ENCODE assay signal across 22 cellular contexts in the genomic region with DNA sequence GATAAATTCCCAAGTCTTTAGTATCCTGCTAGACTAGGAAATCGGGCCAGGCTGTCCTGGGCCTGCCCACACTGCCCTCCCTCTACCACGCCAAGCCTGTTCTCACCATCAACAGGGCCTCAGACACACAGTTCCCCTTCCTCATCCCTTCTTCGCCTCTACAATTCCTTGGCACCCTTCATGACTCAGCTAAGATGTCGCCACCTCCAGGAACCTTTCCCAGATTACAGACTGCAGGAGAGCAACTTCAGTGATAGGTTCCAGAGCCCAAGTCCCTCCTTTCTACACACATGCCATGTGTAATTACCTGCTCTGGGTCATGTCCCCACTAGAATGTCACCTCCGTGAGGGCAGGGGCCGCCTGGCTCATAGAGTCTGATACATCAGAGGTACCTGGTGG. TPM values are rescaled to one million over a fixed set of nuclear protein-coding genes. Genes with fewer than 3 reads are reported as not detected.
DNase-seq lines count a peak whose midpoint lies in the region; ATAC-seq, FAIRE-seq and TF ChIP-seq lines count a peak whose summit lies in the region.
"Had no signal": no experiment of that assay in that cellular context is flagged by ENCODE, and none has a peak within 500 bp of the region (broad histone marks: within the 10 kb centered on the region; RNA-seq: fewer than 3 reads in every experiment).

No MANE protein-coding gene starts in this region.

- no peak overlapping the region for H2AK5ac ChIP-seq in H9 (ENCODE audit: insufficient read length, low read length)

- no peaks in the 10 kb centered on the region for H3K23me2 ChIP-seq in H9 (ENCODE audit: insufficient read length, low read depth, low read length, poor library complexity, severe bottlenecking)

- H3K9ac ChIP-seq in H9 (ENCODE audit: extremely low read depth, insufficient read length, low read length): no peak overlapping the region

- H3K9me3 Mint-ChIP-seq in H9: no peaks in the 10 kb centered on the region
- H3K9me3 Mint-ChIP-seq in WTC11: no peaks in the 10 kb centered on the region
- H3K9me3 Mint-ChIP-seq: activated T-cell treated with anti-CD3 and anti-CD28 coated beads, Interleukin-2, amount 50 U/mL, for 72 hours had no signal

- no peak overlapping the region for H3T11ph ChIP-seq in H9 (ENCODE audit: low read length)

- no peak overlapping the region for H2BK12ac ChIP-seq in H9 (ENCODE audit: insufficient read length, low read depth, low read length)

- H2AFZ ChIP-seq in H9 (ENCODE audit: low read length): no peak overlapping the region

- H3K27ac Mint-ChIP-seq in H9: peak overlapping the region in 2 of 3 experiments; percentile 10 to 26; a peak in 1 of 7 replicates
- H3K27ac Mint-ChIP-seq in WTC11: peak overlapping the region; percentile 66
- H3K27ac Mint-ChIP-seq: activated naive CD8-positive, alpha-beta T cell; activated T-cell treated with anti-CD3 and anti-CD28 coated beads, Interleukin-2, amount 50 U/mL, for 72 hours had no signal

- DNase-seq in H9 (no peak), WTC11 (ENCODE audit: low spot score) (no peak), epithelial cell of esophagus (ENCODE audit: low read depth) (peak; percentile 40), GM12891 (ENCODE audit: insufficient read length, low spot score) (no peak), nucleus accumbens (lab: John Stamatoyannopoulos, UW) (no peak), medulla oblongata (ENCODE audit: extremely low spot score) (no peak)
- DNase-seq: activated CD4-positive, CD25-positive, alpha-beta regulatory T cell treated with anti-CD3 and anti-CD28 coated beads, Interleukin-2, amount 50 U/mL, for 72 hours; brain microvascular endothelial cell; Caco-2; KBM-7; left colon; NCI-H1048; NCI-H1930; NCI-H446 treated with DMSO at 0.1 percent for 48 hours; retina; stimulated activated CD4-positive, alpha-beta T cell treated with anti-CD3 and anti-CD28 coated beads, Interleukin-12 subunit alpha, Interleukin-12 subunit beta, amount 100 ng/mL, for 4 hours; T1000; thyroid gland had no signal

- H3K9me3 ChIP-seq in H9 (ENCODE audit: control insufficient read depth, low read depth, low read length): no peaks in the 10 kb centered on the region
- H3K9me3 ChIP-seq: Caco-2, gastroesophageal sphincter, thyroid gland had no signal

- no peak overlapping the region for H4K5ac ChIP-seq in H9 (ENCODE audit: insufficient read length, low read depth, low read length)

- no CpG with 5 or more reads among the region's 6 CpGs for WGBS in H9 (ENCODE audit: extremely low coverage, insufficient read length, low lambda C conversion rate)

- no peak for FAIRE-seq in GM12891 (lab: Jason Lieb, UNC)

- H3K4me1 ChIP-seq in H9 (ENCODE audit: insufficient read depth, low read length): peaks cover 5% of the 10 kb centered on the region; the same call in 1 of the 2 replicates
- H3K4me1 ChIP-seq: Caco-2 had no signal

- no peaks in the 10 kb centered on the region for H3K79me2 ChIP-seq in H9 (ENCODE audit: insufficient read depth, low read length)

- peaks cover 3% of the 10 kb centered on the region; the same call in 1 of the 2 replicates for H3K27me3 Mint-ChIP-seq in H9 (ENCODE audit: low read depth)
- no peaks in the 10 kb centered on the region; the same call in 1 of the 2 replicates for H3K27me3 Mint-ChIP-seq in WTC11 (ENCODE audit: low read depth)
- H3K27me3 Mint-ChIP-seq: activated naive CD8-positive, alpha-beta T cell had no signal

- no peak overlapping the region for H4K8ac ChIP-seq in H9 (replicated peaks; ENCODE audit: insufficient read length, low read depth, low read length)

- H3K4ac ChIP-seq in H9 (ENCODE audit: low read depth, low read length): no peak overlapping the region

- no peak overlapping the region for H2BK20ac ChIP-seq in H9 (ENCODE audit: low read depth, low read length, poor library complexity, severe bottlenecking)

- no peak overlapping the region for H4K91ac ChIP-seq in H9 (ENCODE audit: insufficient read length, low read depth, low read length)

- H3K18ac ChIP-seq in H9 (ENCODE audit: insufficient read length, low read depth, low read length): no peak overlapping the region

- POLR2A ChIA-PET in WTC11 (lab: Charles Lee): interaction anchor here (2.5 kb wide), 1 partner anchor 30 kb away, joined by 16 read pairs; a partner anchor contains a TSS

- ATAC-seq in WTC11: peak; percentile 3
- ATAC-seq in GM21619 (IDR thresholded peaks at IDR 0.05; ENCODE audit: unreplicated experiment): no peak
- ATAC-seq: gastroesophageal sphincter, left colon had no signal

- no peaks in the 10 kb centered on the region for H3K79me1 ChIP-seq in H9 (ENCODE audit: insufficient read depth, low read depth, low read length, poor library complexity, severe bottlenecking)

- peaks cover 20 to 41% of the 10 kb centered on the region in 2 experiments for H3K4me1 Mint-ChIP-seq in H9
- H3K4me1 Mint-ChIP-seq in WTC11: peaks cover 33% of the 10 kb centered on the region

- no peak overlapping the region for H3K4me2 ChIP-seq in H9 (ENCODE audit: insufficient read depth, insufficient read length, low read length)

- H3K36me3 Mint-ChIP-seq in H9 (ENCODE audit: insufficient read depth in 1 of 3, low read depth in 3 of 3) (no peaks in the 10 kb centered on the region), WTC11 (no peaks in the 10 kb centered on the region)
- H3K36me3 Mint-ChIP-seq: activated naive CD8-positive, alpha-beta T cell had no signal

- H4K20me1 ChIP-seq in H9 (ENCODE audit: control insufficient read depth, insufficient read depth, insufficient read length): no peaks in the 10 kb centered on the region

- no peak overlapping the region for H3K14ac ChIP-seq in H9 (ENCODE audit: insufficient read depth, low read length)

- no peak overlapping the region for H3K27ac ChIP-seq in H9 (ENCODE audit: insufficient read length, low read depth, low read length)
- H3K27ac ChIP-seq: brain microvascular endothelial cell, gastroesophageal sphincter, thyroid gland had no signal

- no peak overlapping the region for H3K23ac ChIP-seq in H9 (ENCODE audit: insufficient read length, low read depth, low read length)

- H2BK120ac ChIP-seq in H9 (ENCODE audit: low read depth, low read length, poor library complexity, severe bottlenecking): no peak overlapping the region

- no peak overlapping the region for H3K56ac ChIP-seq in H9 (ENCODE audit: insufficient read length, low read depth, low read length)

- no peaks in the 10 kb centered on the region for H3K27me3 ChIP-seq in H9 (ENCODE audit: insufficient read depth, low read length)
- H3K27me3 ChIP-seq: gastroesophageal sphincter, thyroid gland had no signal

- TF ChIP-seq CTCF in H9 (conservative IDR thresholded peaks at IDR 0.05) (no peak), WTC11 (IDR thresholded peaks at IDR 0.05) (no peak), epithelial cell of esophagus (IDR thresholded peaks at IDR 0.05; ENCODE audit: insufficient read depth, low read depth, low read length, missing control alignments) (no peak)

- no peak overlapping the region for H2BK5ac ChIP-seq in H9 (ENCODE audit: insufficient read length, low read length)

- no peak overlapping the region for H2BK15ac ChIP-seq in H9 (ENCODE audit: low read depth, low read length)

- TF ChIP-seq POLR2A in GM12891 (IDR thresholded peaks at IDR 0.05; ENCODE audit: low read depth, low read length): no peak

- CTCF ChIA-PET in WTC11 (lab: Charles Lee): interaction anchor here (0.7 to 3.0 kb wide), 6 partner anchors 10 to 135 kb away, joined by 3 to 16 read pairs (median 5); a partner anchor contains a TSS

- no peak overlapping the region for H3K4me3 Mint-ChIP-seq in H9
- no peak overlapping the region for H3K4me3 Mint-ChIP-seq in WTC11
- H3K4me3 Mint-ChIP-seq: activated naive CD8-positive, alpha-beta T cell had no signal

- no peak overlapping the region for H3K4me3 ChIP-seq in epithelial cell of esophagus (ENCODE audit: low read length)
- H3K4me3 ChIP-seq: gastroesophageal sphincter, thyroid gland had no signal

TF ChIP-seq in WTC11, 78 proteins besides CTCF, POLR2A, EP300 and RAD21 (continues in another document):
- no peak for TF ChIP-seq ZNF263 (CRISPR knock-in tag; IDR thresholded peaks at IDR 0.05; ENCODE audit: low read depth)

TF ChIP-seq in GM12891, 5 proteins besides CTCF, POLR2A, EP300 and RAD21:
- TF ChIP-seq PAX5 (IDR thresholded peaks at IDR 0.05; ENCODE audit: insufficient read depth, low read length, severe bottlenecking) (no peak), SPI1 (IDR thresholded peaks at IDR 0.05; ENCODE audit: low read depth, low read length) (no peak), POLR2AphosphoS5 (IDR thresholded peaks at IDR 0.05; ENCODE audit: low read depth, low read length) (no peak), TAF1 (IDR thresholded peaks at IDR 0.05; ENCODE audit: low read depth, low read length) (no peak), POU2F2 (IDR thresholded peaks at IDR 0.05; ENCODE audit: low read depth, low read length) (no peak)

RNA-seq across cellular contexts. Expression of a gene that starts 3.3 kb away (rescaled TPM):
- total RNA-seq in H9 (2021): 13.7 and 14.2 TPM in 2 replicates
- 19.8 to 19.9 TPM (median 19.8 TPM) in 3 replicates for total RNA-seq in WTC11 (2021)
- 0.13 TPM for polyA plus RNA-seq in GM12891 (2012; ENCODE audit: low read depth, missing spikeins)

RNA-seq across cellular contexts. Expression of a gene that starts 29.4 kb away (rescaled TPM):
- total RNA-seq in H9 (2021): 54.1 and 54.7 TPM in 2 replicates
- total RNA-seq in WTC11 (2021): 46.5 to 47.5 TPM (median 47.4 TPM) in 3 replicates
- 33.9 TPM for polyA plus RNA-seq in GM12891 (2012; ENCODE audit: low read depth, missing spikeins)
